Comparison of ENCODE assay signal across 2 cellular contexts in genomic region chr16:29680180-29680598, GRCh38.
TF ChIP-seq lines count a peak whose summit lies in the region.

No MANE protein-coding gene starts in this region.

TF ChIP-seq in GM12878, 131 proteins besides CTCF, POLR2A, EP300 and RAD21 (continues in another document):
- TF ChIP-seq DPF2 (IDR thresholded peaks at IDR 0.05): 0 out of 2 replicates have a peak, but pooled peaks have one; percentile 24
- no peak for TF ChIP-seq IRF4 (IDR thresholded peaks at IDR 0.05; ENCODE audit: low read depth, low read length)
- peak in 1 of 2 experiments; percentile 15; a peak in 1 of 4 replicates for TF ChIP-seq IKZF2 (IDR thresholded peaks at IDR 0.05)
- no peak for TF ChIP-seq ATF7 (IDR thresholded peaks at IDR 0.05; ENCODE audit: low read depth)
- TF ChIP-seq ESRRA (IDR thresholded peaks at IDR 0.05; ENCODE audit: low read length): no peak
- TF ChIP-seq BCL3 (IDR thresholded peaks at IDR 0.05; ENCODE audit: borderline replicate concordance, insufficient read depth, low read depth, low read length, poor library complexity, severe bottlenecking): no peak
- no peak for TF ChIP-seq BCL11A (IDR thresholded peaks at IDR 0.05; ENCODE audit: low read depth, low read length)
- TF ChIP-seq BACH1 (IDR thresholded peaks at IDR 0.05; ENCODE audit: borderline replicate concordance): no peak
- TF ChIP-seq ZSCAN29 (IDR thresholded peaks at IDR 0.05): no peak
- no peak for TF ChIP-seq SMAD1 (IDR thresholded peaks at IDR 0.05; ENCODE audit: low read depth, partially characterized antibody)
- TF ChIP-seq ZNF384 (IDR thresholded peaks at IDR 0.05; ENCODE audit: borderline replicate concordance, low read depth, low read length): no peak
- no peak for TF ChIP-seq ZBTB11 (CRISPR knock-in tag; IDR thresholded peaks at IDR 0.05)
- TF ChIP-seq BHLHE40 (IDR thresholded peaks at IDR 0.05; ENCODE audit: borderline replicate concordance in 1 of 2, low read depth in 2 of 2, low read length in 1 of 2): no peak
- TF ChIP-seq, protein P1, sequence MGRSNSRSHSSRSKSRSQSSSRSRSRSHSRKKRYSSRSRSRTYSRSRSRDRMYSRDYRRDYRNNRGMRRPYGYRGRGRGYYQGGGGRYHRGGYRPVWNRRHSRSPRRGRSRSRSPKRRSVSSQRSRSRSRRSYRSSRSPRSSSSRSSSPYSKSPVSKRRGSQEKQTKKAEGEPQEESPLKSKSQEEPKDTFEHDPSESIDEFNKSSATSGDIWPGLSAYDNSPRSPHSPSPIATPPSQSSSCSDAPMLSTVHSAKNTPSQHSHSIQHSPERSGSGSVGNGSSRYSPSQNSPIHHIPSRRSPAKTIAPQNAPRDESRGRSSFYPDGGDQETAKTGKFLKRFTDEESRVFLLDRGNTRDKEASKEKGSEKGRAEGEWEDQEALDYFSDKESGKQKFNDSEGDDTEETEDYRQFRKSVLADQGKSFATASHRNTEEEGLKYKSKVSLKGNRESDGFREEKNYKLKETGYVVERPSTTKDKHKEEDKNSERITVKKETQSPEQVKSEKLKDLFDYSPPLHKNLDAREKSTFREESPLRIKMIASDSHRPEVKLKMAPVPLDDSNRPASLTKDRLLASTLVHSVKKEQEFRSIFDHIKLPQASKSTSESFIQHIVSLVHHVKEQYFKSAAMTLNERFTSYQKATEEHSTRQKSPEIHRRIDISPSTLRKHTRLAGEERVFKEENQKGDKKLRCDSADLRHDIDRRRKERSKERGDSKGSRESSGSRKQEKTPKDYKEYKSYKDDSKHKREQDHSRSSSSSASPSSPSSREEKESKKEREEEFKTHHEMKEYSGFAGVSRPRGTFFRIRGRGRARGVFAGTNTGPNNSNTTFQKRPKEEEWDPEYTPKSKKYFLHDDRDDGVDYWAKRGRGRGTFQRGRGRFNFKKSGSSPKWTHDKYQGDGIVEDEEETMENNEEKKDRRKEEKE (IDR thresholded peaks at IDR 0.05): no peak
- no peak for TF ChIP-seq CHD4 (IDR thresholded peaks at IDR 0.05)
- TF ChIP-seq EED (IDR thresholded peaks at IDR 0.05; ENCODE audit: low read depth): 0 out of 2 replicates have a peak, but pooled peaks have one; percentile 18
- no peak for TF ChIP-seq ZNF217 (IDR thresholded peaks at IDR 0.05)
- peak; percentile 23; the same call in 1 of the 2 replicates for TF ChIP-seq LARP7 (IDR thresholded peaks at IDR 0.05)
- TF ChIP-seq CHD2 (IDR thresholded peaks at IDR 0.05; ENCODE audit: borderline replicate concordance, low read depth, low read length): no peak
- no peak for TF ChIP-seq PAX5 (IDR thresholded peaks at IDR 0.05; ENCODE audit: borderline replicate concordance, low read depth, low read length)
- TF ChIP-seq KAT2A (conservative IDR thresholded peaks at IDR 0.05; ENCODE audit: control insufficient read depth, low read depth, low read length): no peak
- TF ChIP-seq, protein P2, sequence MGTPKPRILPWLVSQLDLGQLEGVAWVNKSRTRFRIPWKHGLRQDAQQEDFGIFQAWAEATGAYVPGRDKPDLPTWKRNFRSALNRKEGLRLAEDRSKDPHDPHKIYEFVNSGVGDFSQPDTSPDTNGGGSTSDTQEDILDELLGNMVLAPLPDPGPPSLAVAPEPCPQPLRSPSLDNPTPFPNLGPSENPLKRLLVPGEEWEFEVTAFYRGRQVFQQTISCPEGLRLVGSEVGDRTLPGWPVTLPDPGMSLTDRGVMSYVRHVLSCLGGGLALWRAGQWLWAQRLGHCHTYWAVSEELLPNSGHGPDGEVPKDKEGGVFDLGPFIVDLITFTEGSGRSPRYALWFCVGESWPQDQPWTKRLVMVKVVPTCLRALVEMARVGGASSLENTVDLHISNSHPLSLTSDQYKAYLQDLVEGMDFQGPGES (IDR thresholded peaks at IDR 0.05): no peak
- TF ChIP-seq IKZF1 (conservative IDR thresholded peaks at IDR 0.05): peak; percentile 26
- no peak for TF ChIP-seq HDAC6 (IDR thresholded peaks at IDR 0.05; ENCODE audit: unreplicated experiment)

TF ChIP-seq in liver, 16 proteins besides CTCF, POLR2A, EP300 and RAD21:
- TF ChIP-seq NR2F2 (IDR thresholded peaks at IDR 0.05): no peak
- TF ChIP-seq, protein P3, sequence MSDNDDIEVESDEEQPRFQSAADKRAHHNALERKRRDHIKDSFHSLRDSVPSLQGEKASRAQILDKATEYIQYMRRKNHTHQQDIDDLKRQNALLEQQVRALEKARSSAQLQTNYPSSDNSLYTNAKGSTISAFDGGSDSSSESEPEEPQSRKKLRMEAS (IDR thresholded peaks at IDR 0.05): no peak
- TF ChIP-seq REST (IDR thresholded peaks at IDR 0.05): no peak
- TF ChIP-seq HNF4A (conservative IDR thresholded peaks at IDR 0.05): no peak
- TF ChIP-seq FOXA2 (IDR thresholded peaks at IDR 0.05): no peak
- no peak for TF ChIP-seq TAF1 (conservative IDR thresholded peaks at IDR 0.05)
- no peak for TF ChIP-seq JUND (IDR thresholded peaks at IDR 0.05)
- no peak for TF ChIP-seq SP1 (IDR thresholded peaks at IDR 0.05)
- TF ChIP-seq HNF4G (IDR thresholded peaks at IDR 0.05): no peak
